In genomic region chr1:36520056-36520455, GRCh38 we compare ENCODE assay signal across 22 cellular contexts. TPM values are rescaled to one million over a fixed set of nuclear protein-coding genes. Genes with fewer than 3 reads are reported as not detected.
DNase-seq lines count a peak whose midpoint lies in the region; ATAC-seq and TF ChIP-seq lines count a peak whose summit lies in the region.
"Had no signal": no experiment of that assay in that cellular context is flagged by ENCODE, and none has a peak within 500 bp of the region (broad histone marks: within the 10 kb centered on the region; RNA-seq: fewer than 3 reads in every experiment).

No MANE protein-coding gene starts in this region.

- intact Hi-C loops in mammary epithelial cell (cut with micrococcal nuclease): no loop called here

- no peaks in the 10 kb centered on the region for H4K20me1 ChIP-seq in mammary epithelial cell (ENCODE audit: insufficient read depth, low read length)

- H2AFZ ChIP-seq in mammary epithelial cell (ENCODE audit: low read depth, low read length): no peak overlapping the region
- H2AFZ ChIP-seq: PC-9 had no signal

- no peak overlapping the region for H3K27ac Mint-ChIP-seq in stimulated activated memory B cell treated with anti-CD40 and anti-IgM and Interleukin-4, amounts not matched to agents 10 μg/mL and 1 μg/mL and 100 μg/mL, for 72 hours
- H3K27ac Mint-ChIP-seq: CD4-positive, alpha-beta T cell; T-cell had no signal

- H3K4me1 ChIP-seq in mammary epithelial cell (ENCODE audit: insufficient read depth, low read length): peaks cover 7% of the 10 kb centered on the region
- H3K4me1 ChIP-seq: BE2C had no signal

- no peak for ATAC-seq in GM21723 (IDR thresholded peaks at IDR 0.05; ENCODE audit: unreplicated experiment)
- ATAC-seq in stimulated activated memory B cell treated with anti-CD40 and anti-IgM and Interleukin-4, amounts not matched to agents 10 μg/mL and 1 μg/mL and 100 μg/mL, for 72 hours: no peak
- ATAC-seq: HepG2, SK-N-SH treated with all-trans-retinoic acid at 6 μM for 48 hours, T-cell had no signal

- H3K4me3 ChIP-seq in coronary artery (no peak overlapping the region), mammary epithelial cell (replicated peaks in 1 of 3; ENCODE audit: insufficient read depth in 1 of 3, low read depth in 2 of 3, low read length in 3 of 3) (no peak overlapping the region)
- H3K4me3 ChIP-seq: PC-9 had no signal

- no peaks in the 10 kb centered on the region for H3K36me3 Mint-ChIP-seq in stimulated activated memory B cell treated with anti-CD40 and anti-IgM and Interleukin-4, amounts not matched to agents 10 μg/mL and 1 μg/mL and 100 μg/mL, for 72 hours
- H3K36me3 Mint-ChIP-seq: T-cell had no signal

- BruUV-seq in mammary epithelial cell (replicated peaks; lab: Mats Ljungman, UMichigan): no TSS peak

- peaks cover 10% of the 10 kb centered on the region for H3K4me1 Mint-ChIP-seq in stimulated activated memory B cell treated with anti-CD40 and anti-IgM and Interleukin-4, amounts not matched to agents 10 μg/mL and 1 μg/mL and 100 μg/mL, for 72 hours

- H3K27ac ChIP-seq in coronary artery: no peak overlapping the region
- H3K27ac ChIP-seq in mammary epithelial cell (ENCODE audit: insufficient read depth, low read depth, low read length): no peak overlapping the region
- H3K27ac ChIP-seq: PC-9, RWPE1 had no signal

- H3K9ac ChIP-seq in mammary epithelial cell (ENCODE audit: insufficient read depth, low read length): no peak overlapping the region

- no peaks in the 10 kb centered on the region for H3K9me3 ChIP-seq in mammary epithelial cell (replicated peaks; ENCODE audit: insufficient read depth, low read length)
- H3K9me3 ChIP-seq: BE2C had no signal

- H3K79me2 ChIP-seq in mammary epithelial cell (ENCODE audit: insufficient read depth, low read length): no peaks in the 10 kb centered on the region

- DNase-seq in NCI-H146 (lab: John Stamatoyannopoulos, UW) (peak; percentile 44), NCI-H146 treated with DMSO at 0.1 percent for 48 hours (lab: John Stamatoyannopoulos, UW; ENCODE audit: unreplicated experiment) (no peak), COR-L47 (lab: John Stamatoyannopoulos, UW) (peak; percentile 75), NCI-H1417 treated with DMSO at 0.1 percent for 48 hours (lab: John Stamatoyannopoulos, UW) (peak; percentile 46), coronary artery (ENCODE audit: low spot score) (peak; percentile 26), mammary epithelial cell (no peak)
- DNase-seq: BE2C; CD4-positive, alpha-beta T cell; DMS53; KBM-7; NCI-H187; NCI-H2171 treated with DMSO at 0.1 percent for 48 hours; NCI-H446; PC-9; SIG-M5 had no signal

- TF ChIP-seq CTCF in coronary artery (IDR thresholded peaks at IDR 0.05) (no peak), mammary epithelial cell (conservative IDR thresholded peaks at IDR 0.05 in 1 of 2, IDR thresholded peaks at IDR 0.05 in 1 of 2; ENCODE audit: extremely low read depth in 1 of 2, insufficient read depth in 1 of 2, low read depth in 1 of 2, low read length in 2 of 2) (no peak)

- peaks cover under 1% of the 10 kb centered on the region for H3K27me3 Mint-ChIP-seq in stimulated activated memory B cell treated with anti-CD40 and anti-IgM and Interleukin-4, amounts not matched to agents 10 μg/mL and 1 μg/mL and 100 μg/mL, for 72 hours
- H3K27me3 Mint-ChIP-seq: CD4-positive, alpha-beta T cell; T-cell had no signal

- H3K9me3 Mint-ChIP-seq in stimulated activated memory B cell treated with anti-CD40 and anti-IgM and Interleukin-4, amounts not matched to agents 10 μg/mL and 1 μg/mL and 100 μg/mL, for 72 hours: no peaks in the 10 kb centered on the region
- H3K9me3 Mint-ChIP-seq: CD4-positive, alpha-beta T cell; T-cell had no signal

- dilution Hi-C loops in mammary epithelial cell (cut with HindIII; ENCODE audit: low sequenced_read_pairs): no loop called here

- H3K4me2 ChIP-seq in mammary epithelial cell (ENCODE audit: insufficient read depth, low read depth, low read length): no peak overlapping the region
- H3K4me2 ChIP-seq: PC-9 had no signal

- H3K36me3 ChIP-seq in mammary epithelial cell (ENCODE audit: insufficient read depth, low read length): no peaks in the 10 kb centered on the region
- H3K36me3 ChIP-seq: BE2C had no signal

- no peaks in the 10 kb centered on the region for H3K27me3 ChIP-seq in mammary epithelial cell (ENCODE audit: insufficient read depth, low read length)
- H3K27me3 ChIP-seq: BE2C had no signal

- 72% methylated on average over 8 of the region's 8 CpGs for WGBS in mammary epithelial cell (ENCODE audit: low coverage, missing lambda C conversion rate)

- in situ Hi-C loops in mammary epithelial cell (cut with MboI; ENCODE audit: low sequenced_read_pairs in 2 of 2): no loop called here

- CTCF ChIA-PET in mammary epithelial cell (lab: Charles Lee; ENCODE audit: low non-redundant PET): no interaction called here

- no peak overlapping the region for H3K4me3 Mint-ChIP-seq in stimulated activated memory B cell treated with anti-CD40 and anti-IgM and Interleukin-4, amounts not matched to agents 10 μg/mL and 1 μg/mL and 100 μg/mL, for 72 hours
- H3K4me3 Mint-ChIP-seq: CD4-positive, alpha-beta T cell; T-cell had no signal

RNA-seq across cellular contexts. Expression of gene CSF3R, which starts 37.3 kb away (rescaled TPM):
- total RNA-seq in mammary epithelial cell: not detected
- not detected for polyA plus RNA-seq in mammary epithelial cell
- polyA minus RNA-seq in mammary epithelial cell: not detected
- total RNA-seq: A172, PC-9 had no signal

RNA-seq across cellular contexts. Expression of gene MRPS15, which starts 55.9 kb away (rescaled TPM):
- 100 to 1,000 TPM in 1 of 2 donors, 10 to 100 TPM in 1; 63.3 to 106 TPM for total RNA-seq in mammary epithelial cell
- 95.3 TPM for polyA plus RNA-seq in mammary epithelial cell
- 46.6 TPM for polyA minus RNA-seq in mammary epithelial cell

Comparison
In these comparisons a context has a peak if more than half of its experiments do, and no peak if none do; other contexts are left out.
1. DNase-seq: peak in NCI-H146 (single experiment), COR-L47 (single experiment), NCI-H1417 treated with DMSO at 0.1 percent for 48 hours (single experiment) and coronary artery (single experiment); none in NCI-H146 treated with DMSO at 0.1 percent for 48 hours (single experiment) and mammary epithelial cell (single experiment).